ENCODE assay signal across 9 cellular contexts in genomic region chr11:14357843-14358728, GRCh38. TPM values are rescaled to one million over a fixed set of nuclear protein-coding genes. Genes with fewer than 3 reads are reported as not detected.
DNase-seq lines count a peak whose midpoint lies in the region; ATAC-seq and TF ChIP-seq lines count a peak whose summit lies in the region.
"Had no signal": no experiment of that assay in that cellular context is flagged by ENCODE, and none has a peak within 500 bp of the region (broad histone marks: within the 10 kb centered on the region; RNA-seq: fewer than 3 reads in every experiment).

No MANE protein-coding gene starts in this region.

- peaks cover 10% of the 10 kb centered on the region for H3K27me3 Mint-ChIP-seq in activated T-cell treated with anti-CD3 and anti-CD28 coated beads, Interleukin-2, amount 50 U/mL, for 72 hours (ENCODE audit: low read depth)

- CTCF ChIA-PET in A673 (lab: Charles Lee) = no interaction called here

- peak overlapping the region; percentile 71 for H3K27ac ChIP-seq in A673 (ENCODE audit: low read depth, low read length, poor library complexity, severe bottlenecking)
- H3K27ac ChIP-seq: HL-60 had no signal

- no peaks in the 10 kb centered on the region for H3K27me3 ChIP-seq in A673 (replicated peaks; ENCODE audit: insufficient read depth, low read depth, low read length, poor library complexity)
- H3K27me3 ChIP-seq in neuron (ENCODE audit: insufficient read depth, low read length) = no peaks in the 10 kb centered on the region

- H3K9me3 ChIP-seq in A673 (ENCODE audit: low read depth, low read length, poor library complexity, severe bottlenecking) = no peaks in the 10 kb centered on the region
- no peaks in the 10 kb centered on the region for H3K9me3 ChIP-seq in neuron (ENCODE audit: low read length)

- POLR2A ChIA-PET in A673 (lab: Charles Lee; ENCODE audit: low non-redundant PET) = no interaction called here

- H3K9me3 Mint-ChIP-seq in activated T-cell treated with anti-CD3 and anti-CD28 coated beads, Interleukin-2, amount 50 U/mL, for 72 hours = no peaks in the 10 kb centered on the region

- H3K4me3 Mint-ChIP-seq in activated T-cell treated with anti-CD3 and anti-CD28 coated beads, Interleukin-2, amount 50 U/mL, for 72 hours = peak overlapping the region; percentile 97 to 100

- intact Hi-C loops in A673 (cut with micrococcal nuclease; ENCODE audit: unreplicated experiment) = no loop called here

- peak overlapping the region; percentile 84 for H2AFZ ChIP-seq in neuron (ENCODE audit: low read depth, low read length)

- H3K36me3 ChIP-seq in A673 (ENCODE audit: insufficient read depth, low read length, poor library complexity, severe bottlenecking) (no peaks in the 10 kb centered on the region), neuron (ENCODE audit: insufficient read depth, low read length) (no peaks in the 10 kb centered on the region)

- H3K4me3 ChIP-seq in A673 (ENCODE audit: low read depth, low read length, poor library complexity, severe bottlenecking) (peak overlapping the region; percentile 78), fibroblast of pulmonary artery (replicated peaks; ENCODE audit: low read depth, low read length) (peak overlapping the region; percentile 88), neuron (ENCODE audit: low read length) (peak overlapping the region; percentile 76)

- no TSS peak for BruUV-seq in A673 (replicated peaks; lab: Mats Ljungman, UMichigan)

- DNase-seq in A673 (ENCODE audit: low spot score) (peak; percentile 64), NCI-H526 treated with DMSO at 0.1 percent for 48 hours (lab: John Stamatoyannopoulos, UW) (peak; percentile 64), fibroblast of pulmonary artery (ENCODE audit: low read depth) (peak; percentile 72), SKM-1 treated with dmso at 0.1 percent for 144 hours (lab: John Stamatoyannopoulos, UW; ENCODE audit: unreplicated experiment) (no peak)
- peak; percentile 50 to 56 for DNase-seq in activated T-cell treated with anti-CD3 and anti-CD28 coated beads, Interleukin-2, amount 50 U/mL, for 72 hours

- ATAC-seq in GM18508 (IDR thresholded peaks at IDR 0.05; ENCODE audit: insufficient read depth, unreplicated experiment) (peak; percentile 16), HG02943 (IDR thresholded peaks at IDR 0.05; ENCODE audit: low read depth, unreplicated experiment) (peak; percentile 47)
- peak; percentile 67 to 75 for ATAC-seq in activated T-cell treated with anti-CD3 and anti-CD28 coated beads, Interleukin-2, amount 50 U/mL, for 72 hours (replicated peaks in 1 of 2)

- H3K36me3 Mint-ChIP-seq in activated T-cell treated with anti-CD3 and anti-CD28 coated beads, Interleukin-2, amount 50 U/mL, for 72 hours (ENCODE audit: insufficient read depth in 2 of 2) = peaks cover 2 to 10% of the 10 kb centered on the region in 2 donors

- peak overlapping the region; percentile 98 for H3K27ac Mint-ChIP-seq in activated T-cell treated with anti-CD3 and anti-CD28 coated beads, Interleukin-2, amount 50 U/mL, for 72 hours

- no peak for TF ChIP-seq CTCF in A673 (conservative IDR thresholded peaks at IDR 0.05; ENCODE audit: low read depth, low read length)
- TF ChIP-seq CTCF in fibroblast of pulmonary artery (IDR thresholded peaks at IDR 0.05; ENCODE audit: low read length, missing control alignments) = no peak

- peaks cover 7% of the 10 kb centered on the region for H3K4me1 ChIP-seq in A673 (ENCODE audit: insufficient read depth, low read length, poor library complexity, severe bottlenecking)
- peaks cover 9% of the 10 kb centered on the region for H3K4me1 ChIP-seq in neuron (ENCODE audit: insufficient read depth, low read length)

- H3K4me1 Mint-ChIP-seq in activated T-cell treated with anti-CD3 and anti-CD28 coated beads, Interleukin-2, amount 50 U/mL, for 72 hours (ENCODE audit: low read depth) = peaks cover 64% of the 10 kb centered on the region

RNA-seq across cellular contexts. Expression of gene RRAS2, which starts 0.9 kb away (rescaled TPM):
- total RNA-seq in A673 (2021) = 23.3 and 24.8 TPM in 2 replicates
- total RNA-seq in activated T-cell treated with anti-CD3 and anti-CD28 coated beads, Interleukin-2, amount 50 U/mL, for 72 hours = 10 to 100 TPM; 59.2 to 64.2 TPM

Comparison
In these comparisons a context has a peak if more than half of its experiments do, and no peak if none do; other contexts are left out.
1. ATAC-seq: peak in every context shown above with its lines; median percentile 71 in activated T-cell treated with anti-CD3 and anti-CD28 coated beads, Interleukin-2, amount 50 U/mL, for 72 hours; 47 in HG02943; 16 in GM18508.